20 cellular contexts compared by ENCODE assay signal in the genomic region with DNA sequence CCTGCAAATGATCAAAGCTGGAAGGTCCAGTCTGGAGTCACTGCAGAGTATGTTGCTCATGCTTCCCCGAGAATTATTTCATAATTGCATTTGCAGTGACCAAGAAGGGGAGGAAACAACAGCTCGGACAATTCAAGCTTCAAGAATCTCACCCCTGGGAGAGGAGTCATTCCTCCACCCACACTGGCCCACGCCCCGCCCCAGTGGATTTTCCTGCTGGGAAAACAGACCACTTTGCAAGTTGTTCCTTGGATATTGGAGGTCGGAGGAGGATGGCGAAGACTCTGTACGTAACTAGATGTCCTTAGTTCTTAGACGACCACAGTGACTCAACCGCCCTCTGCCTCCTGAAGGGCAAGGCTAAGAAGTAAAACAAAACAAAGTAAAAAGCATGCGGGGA.
DNase-seq lines count a peak whose midpoint lies in the region; ATAC-seq and TF ChIP-seq lines count a peak whose summit lies in the region.
"Had no signal": no experiment of that assay in that cellular context is flagged by ENCODE, and none has a peak within 500 bp of the region (broad histone marks: within the 10 kb centered on the region; RNA-seq: fewer than 3 reads in every experiment).

No MANE protein-coding gene starts in this region.

- peaks cover 0 to 6% (median under 1%) of the 10 kb centered on the region in 8 donors for H3K9me3 Mint-ChIP-seq in CD4-positive, alpha-beta memory T cell
- H3K9me3 Mint-ChIP-seq in glutamatergic neuron (ENCODE audit: unreplicated experiment) = peaks cover 4% of the 10 kb centered on the region
- H3K9me3 Mint-ChIP-seq: activated naive CD4-positive, alpha-beta T cell treated with anti-CD3 and anti-CD28 coated beads, Interleukin-2, amount 50 U/mL, for 24 hours; central memory CD8-positive, alpha-beta T cell had no signal

- peaks cover 0 to 24% (median 15%) of the 10 kb centered on the region in 9 donors for H3K4me1 ChIP-seq in heart right ventricle
- no peaks in the 10 kb centered on the region for H3K4me1 ChIP-seq in CD4-positive, alpha-beta memory T cell (ENCODE audit: insufficient read depth, low read length)
- H3K4me1 ChIP-seq: left lung had no signal

- POLR2A ChIA-PET in CD4-positive, alpha-beta memory T cell (lab: Charles Lee; ENCODE audit: partially characterized antibody) = no interaction called here

- H3K36me3 ChIP-seq in heart right ventricle = no peaks in the 10 kb centered on the region
- no peaks in the 10 kb centered on the region for H3K36me3 ChIP-seq in CD4-positive, alpha-beta memory T cell (ENCODE audit: insufficient read depth, low read length)
- H3K36me3 ChIP-seq: left lung had no signal

- WGBS in heart right ventricle, 2 donors = 44 to 46% methylated on average over 10 of the region's 10 CpGs

- no peak overlapping the region for H3K4me3 Mint-ChIP-seq in CD4-positive, alpha-beta memory T cell
- H3K4me3 Mint-ChIP-seq in glutamatergic neuron (ENCODE audit: unreplicated experiment) = no peak overlapping the region
- H3K4me3 Mint-ChIP-seq: activated naive CD4-positive, alpha-beta T cell treated with anti-CD3 and anti-CD28 coated beads, Interleukin-2, amount 50 U/mL, for 24 hours; central memory CD8-positive, alpha-beta T cell; naive B cell had no signal

- no peaks in the 10 kb centered on the region for H3K36me3 Mint-ChIP-seq in CD4-positive, alpha-beta memory T cell
- H3K36me3 Mint-ChIP-seq in glutamatergic neuron (ENCODE audit: unreplicated experiment) = peaks cover 11% of the 10 kb centered on the region
- H3K36me3 Mint-ChIP-seq: activated naive CD4-positive, alpha-beta T cell treated with anti-CD3 and anti-CD28 coated beads, Interleukin-2, amount 50 U/mL, for 24 hours; naive B cell had no signal

- no peak overlapping the region for H3K4me3 ChIP-seq in astrocyte of the spinal cord (ENCODE audit: low read depth, low read length)
- no peak overlapping the region for H3K4me3 ChIP-seq in heart right ventricle
- H3K4me3 ChIP-seq in CD4-positive, alpha-beta memory T cell (ENCODE audit: low read length in 2 of 2) = no peak overlapping the region
- H3K4me3 ChIP-seq: left lung had no signal

- no peaks in the 10 kb centered on the region for H3K4me1 Mint-ChIP-seq in CD4-positive, alpha-beta memory T cell
- H3K4me1 Mint-ChIP-seq in glutamatergic neuron (ENCODE audit: low read depth, unreplicated experiment) = peaks cover 14% of the 10 kb centered on the region
- H3K4me1 Mint-ChIP-seq: activated naive CD4-positive, alpha-beta T cell treated with anti-CD3 and anti-CD28 coated beads, Interleukin-2, amount 50 U/mL, for 24 hours; central memory CD8-positive, alpha-beta T cell; naive B cell had no signal

- no peaks in the 10 kb centered on the region for H3K27me3 ChIP-seq in heart right ventricle
- H3K27me3 ChIP-seq in CD4-positive, alpha-beta memory T cell (ENCODE audit: insufficient read depth, low read length) = no peaks in the 10 kb centered on the region

- peak overlapping the region in 8 of 10 donors; percentile 26 to 79 (median 52) for H3K27ac ChIP-seq in heart right ventricle
- H3K27ac ChIP-seq in CD4-positive, alpha-beta memory T cell (ENCODE audit: low read depth, low read length) = no peak overlapping the region
- H3K27ac ChIP-seq: left lung had no signal

- no peak for TF ChIP-seq CTCF in astrocyte of the spinal cord (IDR thresholded peaks at IDR 0.05; ENCODE audit: low read depth, low read length)
- no peak for TF ChIP-seq CTCF in heart right ventricle (IDR thresholded peaks at IDR 0.05)
- TF ChIP-seq CTCF in glutamatergic neuron (IDR thresholded peaks at IDR 0.05; ENCODE audit: partially characterized antibody, unreplicated experiment) = no peak

- DNase-seq in ELR (ENCODE audit: low read depth) (peak; percentile 26), astrocyte of the spinal cord (ENCODE audit: low read depth, low spot score) (peak; percentile 54), heart right ventricle (peak; percentile 70 to 75), sciatic nerve (ENCODE audit: low spot score) (peak; percentile 65), OCI-M2 (lab: John Stamatoyannopoulos, UW; ENCODE audit: unreplicated experiment) (no peak), glutamatergic neuron (no peak)
- DNase-seq in activated T-cell treated with anti-CD3 and anti-CD28 coated beads, Interleukin-2, amount 50 U/mL, for 1 hour = no peak
- no peak for DNase-seq in CD4-positive, alpha-beta memory T cell
- DNase-seq: activated CD4-positive, CD25-positive, alpha-beta regulatory T cell treated with anti-CD3 and anti-CD28 coated beads, Interleukin-2, amount 50 U/mL, for 72 hours; activated CD8-positive, alpha-beta memory T cell treated with anti-CD3 and anti-CD28 coated beads, Interleukin-2, amount 50 U/mL, for 48 hours; GF-D8; Kasumi-1; left lung; naive B cell; NCI-H146; NCI-H524; RPMI8226; T-helper 2 cell had no signal

- CTCF ChIA-PET in CD4-positive, alpha-beta memory T cell (lab: Charles Lee; ENCODE audit: partially characterized antibody) = interaction anchor here (1.0 kb wide), 1 partner anchor 21 kb away, joined by 3 read pairs; no protein-coding TSS in a partner anchor

- intact Hi-C loops in heart right ventricle (cut with DNase I) = no loop called here
- intact Hi-C loops in sciatic nerve (cut with DNase I) = no loop called here
- intact Hi-C loops in CD4-positive, alpha-beta memory T cell (cut with micrococcal nuclease) = no loop called here

- H3K27me3 Mint-ChIP-seq in CD4-positive, alpha-beta memory T cell = peaks cover 1 to 3% of the 10 kb centered on the region in 2 donors
- H3K27me3 Mint-ChIP-seq in glutamatergic neuron (ENCODE audit: unreplicated experiment) = peaks cover 8% of the 10 kb centered on the region
- H3K27me3 Mint-ChIP-seq: activated naive CD4-positive, alpha-beta T cell treated with anti-CD3 and anti-CD28 coated beads, Interleukin-2, amount 50 U/mL, for 24 hours had no signal

- in situ Hi-C loops in astrocyte of the spinal cord (cut with HindIII; ENCODE audit: low sequenced_read_pairs) = no loop called here

- H3K9me3 ChIP-seq in heart right ventricle = no peaks in the 10 kb centered on the region
- H3K9me3 ChIP-seq in CD4-positive, alpha-beta memory T cell (ENCODE audit: control insufficient read depth in 1 of 2, low read length in 2 of 2) = no peaks in the 10 kb centered on the region

- no peak overlapping the region for H3K27ac Mint-ChIP-seq in CD4-positive, alpha-beta memory T cell
- no peak overlapping the region for H3K27ac Mint-ChIP-seq in glutamatergic neuron (ENCODE audit: unreplicated experiment)
- H3K27ac Mint-ChIP-seq: activated naive CD4-positive, alpha-beta T cell treated with anti-CD3 and anti-CD28 coated beads, Interleukin-2, amount 50 U/mL, for 24 hours; naive B cell had no signal

- ATAC-seq in heart right ventricle (peak; percentile 78 to 94 (median 90)), sciatic nerve (peak; percentile 67)
- ATAC-seq: left lung had no signal

Comparison
In these comparisons a context has a peak if more than half of its experiments do, and no peak if none do; other contexts are left out.
1. DNase-seq: peak in ELR (single experiment), astrocyte of the spinal cord (single experiment), heart right ventricle (2 of 2) and sciatic nerve (single experiment); none in activated T-cell treated with anti-CD3 and anti-CD28 coated beads, Interleukin-2, amount 50 U/mL, for 1 hour (single experiment), CD4-positive, alpha-beta memory T cell (0 of 5), OCI-M2 (single experiment) and glutamatergic neuron (single experiment).